ENCODE assay signal across 20 cellular contexts in the genomic region with DNA sequence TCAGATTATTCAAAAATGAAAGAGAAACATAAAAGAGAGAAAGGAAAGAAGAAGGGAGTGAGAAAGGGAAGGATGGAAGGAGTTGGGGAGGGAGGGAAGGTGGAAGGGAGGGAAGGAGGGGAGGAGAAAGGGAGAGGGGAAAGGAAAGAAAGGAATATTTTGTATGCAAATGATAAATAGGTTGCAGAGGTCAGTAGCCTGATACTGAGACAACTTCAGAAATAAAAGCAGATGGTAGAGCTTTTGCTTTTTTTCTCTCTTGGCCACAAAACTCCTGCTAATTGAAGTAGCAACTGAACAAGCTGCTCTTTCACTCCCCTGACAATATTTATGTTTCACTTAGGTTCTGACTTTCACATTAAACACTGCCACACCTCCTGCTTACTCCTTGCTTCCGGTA.
"Had no signal": no experiment of that assay in that cellular context is flagged by ENCODE, and none has a peak within 500 bp of the region (broad histone marks: within the 10 kb centered on the region; RNA-seq: fewer than 3 reads in every experiment).

No MANE protein-coding gene starts in this region.

- ATAC-seq: esophagus mucosa; gastrocnemius medialis; left lobe of liver; naive thymus-derived CD4-positive, alpha-beta T cell; stimulated activated effector memory CD8-positive, alpha-beta T cell treated with anti-CD3 and anti-CD28 coated beads, Interleukin-12 subunit alpha, Interleukin-12 subunit beta, amount 100 ng/mL, for 72 hours had no signal

- DNase-seq: dorsolateral prefrontal cortex; effector CD8-positive, alpha-beta T cell; endodermal cell; foreskin fibroblast; gastrocnemius medialis; head of caudate nucleus; mesenchymal stem cell; midbrain; naive thymus-derived CD4-positive, alpha-beta T cell; nucleus accumbens; sigmoid colon; stimulated activated CD4-positive, alpha-beta T cell treated with anti-CD3 and anti-CD28 coated beads, Interleukin-2, amount 100 ng/mL, for 24 hours; stimulated activated CD4-positive, alpha-beta T cell treated with anti-CD3 and anti-CD28 coated beads, Interleukin-4, amount 100 ng/mL, for 24 hours; stimulated activated naive CD4-positive, alpha-beta T cell treated with Interleukin-2 at 50 U/mL for 16 hours; stomach; thyroid gland; trophoblast cell had no signal
